In the genomic region with DNA sequence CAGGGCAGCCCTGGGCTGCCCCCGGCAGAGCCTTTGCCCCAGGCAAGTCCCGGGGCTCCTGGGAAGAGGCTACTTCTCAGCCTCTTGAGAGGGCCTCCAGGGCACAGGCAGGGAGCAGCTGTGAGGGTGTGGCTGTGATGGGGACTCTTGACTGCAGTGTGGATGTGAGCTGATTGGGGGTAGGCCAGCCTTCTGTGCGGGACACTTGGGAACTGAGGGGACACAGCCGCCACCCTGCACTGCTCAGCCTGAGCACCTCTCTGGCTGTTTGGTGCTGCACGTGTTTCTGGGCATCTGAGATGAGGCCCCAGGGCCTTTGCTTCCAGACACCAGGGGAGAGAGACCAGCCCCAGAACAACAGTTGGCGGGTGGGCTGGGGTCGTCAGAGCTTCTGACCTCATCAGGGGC, we compare ENCODE assay signal across 8 cellular contexts.
DNase-seq lines count a peak whose midpoint lies in the region; ATAC-seq and TF ChIP-seq lines count a peak whose summit lies in the region.

No MANE protein-coding gene starts in this region.

- in situ Hi-C loops in brain microvascular endothelial cell (cut with HindIII; ENCODE audit: low pct_ligation_motif_present, low sequenced_read_pairs) = no loop called here

- peaks cover 70% of the 10 kb centered on the region for H4K20me1 ChIP-seq in osteoblast (ENCODE audit: insufficient read depth, low read length)

- H3K4me1 ChIP-seq in osteoblast (ENCODE audit: insufficient read depth, low read length) = peaks cover 39% of the 10 kb centered on the region

- H3K27me3 ChIP-seq in brain microvascular endothelial cell (replicated peaks) (no peaks in the 10 kb centered on the region), osteoblast (ENCODE audit: insufficient read depth, low read length) (no peaks in the 10 kb centered on the region)

- H2AFZ ChIP-seq in osteoblast (ENCODE audit: low read length) = no peak overlapping the region

- no peaks in the 10 kb centered on the region for H3K9me3 ChIP-seq in osteoblast (ENCODE audit: low read depth, low read length)

- H3K27ac ChIP-seq in brain microvascular endothelial cell (peak overlapping the region; percentile 39), osteoblast (ENCODE audit: low read depth, low read length) (peak overlapping the region; percentile 92)

- no peak for TF ChIP-seq CTCF in brain microvascular endothelial cell (IDR thresholded peaks at IDR 0.05; ENCODE audit: low read depth, low read length, missing control alignments)
- TF ChIP-seq CTCF in osteoblast (IDR thresholded peaks at IDR 0.05; ENCODE audit: extremely low read depth, low read depth, low read length) = no peak

- no peak overlapping the region for H3K4me3 ChIP-seq in brain microvascular endothelial cell (ENCODE audit: low read depth, low read length)
- peak overlapping the region; percentile 68 for H3K4me3 ChIP-seq in osteoblast (ENCODE audit: insufficient read depth, low read length)

- peak overlapping the region; percentile 93 for H3K4me2 ChIP-seq in osteoblast (ENCODE audit: insufficient read depth, low read length)

- ATAC-seq in GM19395 (IDR thresholded peaks at IDR 0.05; ENCODE audit: unreplicated experiment) (peak; percentile 25), HG03354 (IDR thresholded peaks at IDR 0.05; ENCODE audit: poor library complexity, severe bottlenecking, unreplicated experiment) (peak; percentile 14), HG03175 (IDR thresholded peaks at IDR 0.05; ENCODE audit: unreplicated experiment) (no peak), HG03521 (IDR thresholded peaks at IDR 0.05; ENCODE audit: unreplicated experiment) (no peak), GM19455 (IDR thresholded peaks at IDR 0.05; ENCODE audit: unreplicated experiment) (no peak)

- DNase-seq in brain microvascular endothelial cell (no peak), osteoblast (ENCODE audit: insufficient read length, low spot score, missing footprints) (no peak)
- DNase-seq in stimulated activated naive CD4-positive, alpha-beta T cell treated with Interleukin-2 at 50 U/mL for 16 hours (lab: John Stamatoyannopoulos, UW) = no peak

- H3K79me2 ChIP-seq in osteoblast (ENCODE audit: insufficient read depth, low read length) = peaks cover 94% of the 10 kb centered on the region

- H3K36me3 ChIP-seq in brain microvascular endothelial cell (replicated peaks) (no peaks in the 10 kb centered on the region), osteoblast (ENCODE audit: insufficient read depth, low read length) (peaks cover 6% of the 10 kb centered on the region)

Comparison
In these comparisons a context has a peak if more than half of its experiments do, and no peak if none do; other contexts are left out.
1. ATAC-seq: peak in GM19395 (single experiment) and HG03354 (single experiment); none in HG03175 (single experiment), HG03521 (single experiment) and GM19455 (single experiment).